In the genomic region with DNA sequence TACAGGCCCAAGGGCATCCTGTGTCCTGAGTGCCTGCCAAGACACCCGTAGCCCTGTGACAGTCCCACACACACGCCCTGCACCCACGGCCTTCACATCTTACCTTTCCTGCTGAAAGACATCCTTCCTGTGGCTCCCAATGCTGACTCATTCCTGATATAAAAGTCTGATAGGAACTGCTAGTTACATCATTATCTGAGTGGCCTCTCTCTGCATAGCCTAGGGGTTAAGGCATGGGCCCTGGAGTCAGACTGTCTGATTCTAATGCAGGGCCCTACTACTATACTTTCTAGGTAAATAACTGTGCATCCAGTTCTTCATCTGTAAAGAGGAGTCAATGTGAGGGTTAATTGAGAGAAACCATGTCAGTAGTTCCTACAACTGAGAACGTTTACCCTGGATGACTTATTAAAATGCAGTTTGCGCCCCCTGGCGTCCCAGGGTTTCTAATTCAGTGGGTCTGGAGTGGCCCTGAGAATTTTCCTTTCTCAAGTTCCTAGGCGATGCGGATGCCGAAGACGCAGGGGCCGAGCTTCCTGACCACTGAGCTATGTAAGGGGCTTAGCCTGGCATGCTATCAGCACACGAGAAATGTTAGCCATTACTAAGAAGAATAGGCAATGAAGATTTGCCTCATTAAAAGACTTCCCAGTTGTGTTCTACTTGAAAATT, we compare ENCODE assay signal across 8 cellular contexts. TPM values are rescaled to one million over a fixed set of nuclear protein-coding genes. Genes with fewer than 3 reads are reported as not detected.
DNase-seq lines count a peak whose midpoint lies in the region; ATAC-seq and TF ChIP-seq lines count a peak whose summit lies in the region.

No MANE protein-coding gene starts in this region.

- no peak overlapping the region for H3K4me2 ChIP-seq in neural progenitor cell

- no peak for TF ChIP-seq POLR2A in stomach (IDR thresholded peaks at IDR 0.05)

- no peak overlapping the region for H3K4me3 ChIP-seq in CD8-positive, alpha-beta T cell (ENCODE audit: low read depth, low read length)
- no peak overlapping the region for H3K4me3 ChIP-seq in Jurkat, Clone E6-1 (ENCODE audit: low read length)
- H3K4me3 ChIP-seq in Panc1 (ENCODE audit: low read depth in 2 of 2, low read length in 2 of 2) (no peak overlapping the region), fibroblast of pulmonary artery (replicated peaks; ENCODE audit: low read depth, low read length) (no peak overlapping the region), neural progenitor cell (no peak overlapping the region), stomach (no peak overlapping the region)

- no peaks in the 10 kb centered on the region for H3K36me3 Mint-ChIP-seq in CD8-positive, alpha-beta T cell
- no peaks in the 10 kb centered on the region for H3K36me3 Mint-ChIP-seq in activated T-cell treated with anti-CD3 and anti-CD28 coated beads, Interleukin-2, amount 50 U/mL, for 24 hours (ENCODE audit: low read depth)
- no peaks in the 10 kb centered on the region for H3K36me3 Mint-ChIP-seq in neural progenitor cell

- CTCF ChIA-PET in CD8-positive, alpha-beta T cell (lab: Charles Lee) = interaction anchor here (0.7 to 8.0 kb wide), 14 partner anchors 10 to 143 kb away, joined by 3 to 125 read pairs (median 3); no protein-coding TSS in a partner anchor
- CTCF ChIA-PET in Panc1 (lab: Charles Lee) = interaction anchor here (0.5 to 2.0 kb wide), 3 partner anchors 55 to 176 kb away, joined by 3 to 10 read pairs (median 8); no protein-coding TSS in a partner anchor

- no TSS peak for BruUV-seq in Panc1 (replicated peaks; lab: Mats Ljungman, UMichigan)

- peaks cover 9% of the 10 kb centered on the region for H3K4me1 Mint-ChIP-seq in CD8-positive, alpha-beta T cell (ENCODE audit: low read depth)
- peaks cover 23% of the 10 kb centered on the region for H3K4me1 Mint-ChIP-seq in activated T-cell treated with anti-CD3 and anti-CD28 coated beads, Interleukin-2, amount 50 U/mL, for 24 hours (ENCODE audit: low read depth)
- peaks cover 32% of the 10 kb centered on the region for H3K4me1 Mint-ChIP-seq in neural progenitor cell

- POLR2A ChIA-PET in CD8-positive, alpha-beta T cell (lab: Charles Lee) = no interaction called here
- POLR2A ChIA-PET in Panc1 (lab: Charles Lee) = interaction anchor here (0.7 kb wide), 1 partner anchor 9 kb away, joined by 3 read pairs; no protein-coding TSS in a partner anchor

- peak; percentile 66 for TF ChIP-seq CTCF in CD8-positive, alpha-beta T cell (IDR thresholded peaks at IDR 0.05)
- TF ChIP-seq CTCF in GM20000 (IDR thresholded peaks at IDR 0.05; ENCODE audit: extremely low read depth, missing control alignments) (peak; percentile 59), Panc1 (IDR thresholded peaks at IDR 0.05) (peak; percentile 88), fibroblast of pulmonary artery (IDR thresholded peaks at IDR 0.05; ENCODE audit: low read length, missing control alignments) (peak; percentile 76), neural progenitor cell (IDR thresholded peaks at IDR 0.05) (peak; percentile 93), stomach (IDR thresholded peaks at IDR 0.05) (peak in 4 of 7 experiments; percentile 47 to 63 (median 58))

- no peaks in the 10 kb centered on the region for H3K9me3 ChIP-seq in CD8-positive, alpha-beta T cell (ENCODE audit: low read length)
- H3K9me3 ChIP-seq in Panc1 (ENCODE audit: control insufficient read depth, insufficient read depth, low read depth, low read length) = no peaks in the 10 kb centered on the region
- no peaks in the 10 kb centered on the region for H3K9me3 ChIP-seq in neural progenitor cell (ENCODE audit: low read depth)
- H3K9me3 ChIP-seq in stomach = no peaks in the 10 kb centered on the region

- H3K4me3 Mint-ChIP-seq in CD8-positive, alpha-beta T cell = no peak overlapping the region
- no peak overlapping the region for H3K4me3 Mint-ChIP-seq in activated T-cell treated with anti-CD3 and anti-CD28 coated beads, Interleukin-2, amount 50 U/mL, for 24 hours
- no peak overlapping the region for H3K4me3 Mint-ChIP-seq in neural progenitor cell

- intact Hi-C loops in CD8-positive, alpha-beta T cell (cut with DNase I, micrococcal nuclease) = loop anchor here (1.0 kb wide), 1 partner anchor 121 kb away; no protein-coding TSS in a partner anchor
- intact Hi-C loops in Panc1 (cut with micrococcal nuclease; ENCODE audit: unreplicated experiment) = loop anchor here (1.0 kb wide), 1 partner anchor 121 kb away; no protein-coding TSS in a partner anchor
- intact Hi-C loops in stomach (cut with DNase I; ENCODE audit: low total_unique reads) = loop anchor here (5.0 kb wide), 1 partner anchor 123 kb away; no protein-coding TSS in a partner anchor

- no peak overlapping the region for H3K27ac ChIP-seq in CD8-positive, alpha-beta T cell (ENCODE audit: low read depth, low read length)
- H3K27ac ChIP-seq in Panc1 (ENCODE audit: low read length) (no peak overlapping the region), neural progenitor cell (no peak overlapping the region), stomach (no peak overlapping the region)

- no peak overlapping the region for H3K27ac Mint-ChIP-seq in CD8-positive, alpha-beta T cell
- no peak overlapping the region for H3K27ac Mint-ChIP-seq in activated T-cell treated with anti-CD3 and anti-CD28 coated beads, Interleukin-2, amount 50 U/mL, for 24 hours
- H3K27ac Mint-ChIP-seq in neural progenitor cell = no peak overlapping the region

- H3K79me2 ChIP-seq in neural progenitor cell (ENCODE audit: low read depth) = no peaks in the 10 kb centered on the region

- peak; percentile 23 to 66 (median 46) for DNase-seq in CD8-positive, alpha-beta T cell
- DNase-seq in GM20000 (ENCODE audit: low spot score) = peak; percentile 67
- DNase-seq in Jurkat, Clone E6-1 (ENCODE audit: low read depth, low spot score) = peak; percentile 66
- peak; percentile 50 for DNase-seq in Panc1 (ENCODE audit: low read depth, low spot score)
- DNase-seq in activated T-cell treated with anti-CD3 and anti-CD28 coated beads, Interleukin-2, amount 50 U/mL, for 24 hours = peak; percentile 73
- DNase-seq in fibroblast of pulmonary artery (ENCODE audit: low read depth) = peak; percentile 86
- peak; percentile 95 for DNase-seq in neural progenitor cell (ENCODE audit: low spot score)
- peak; percentile 85 for DNase-seq in stomach

- peak overlapping the region; percentile 37 for H2AFZ ChIP-seq in neural progenitor cell (replicated peaks)

- no peaks in the 10 kb centered on the region for H3K27me3 ChIP-seq in CD8-positive, alpha-beta T cell (ENCODE audit: insufficient read depth, low read length)
- no peaks in the 10 kb centered on the region; the same call in 1 of the 2 replicates for H3K27me3 ChIP-seq in Panc1 (ENCODE audit: control insufficient read depth, insufficient read depth, low read length)
- H3K27me3 ChIP-seq in neural progenitor cell = peaks cover 15% of the 10 kb centered on the region
- H3K27me3 ChIP-seq in stomach = peaks cover 0 to 17% (median 0%) of the 10 kb centered on the region in 3 donors

- no peaks in the 10 kb centered on the region for H3K4me1 ChIP-seq in CD8-positive, alpha-beta T cell (ENCODE audit: insufficient read depth, low read length)
- H3K4me1 ChIP-seq in Panc1 (ENCODE audit: control insufficient read depth, insufficient read depth, low read length) = peaks cover 4% of the 10 kb centered on the region
- H3K4me1 ChIP-seq in neural progenitor cell = peaks cover 4% of the 10 kb centered on the region
- H3K4me1 ChIP-seq in stomach = peaks cover 0 to 26% (median 4%) of the 10 kb centered on the region in 4 donors

- TF ChIP-seq EP300 in stomach (IDR thresholded peaks at IDR 0.05) = no peak

- no peaks in the 10 kb centered on the region for H3F3A ChIP-seq in neural progenitor cell (ENCODE audit: low read depth)

- H4K20me1 ChIP-seq in neural progenitor cell (ENCODE audit: low read depth) = no peaks in the 10 kb centered on the region

- no peak for ATAC-seq in CD8-positive, alpha-beta T cell
- peak; percentile 86 for ATAC-seq in Panc1

- in situ Hi-C loops in Panc1 (cut with HindIII; ENCODE audit: low pct_unique_long_range_greater_than_20kb, low sequenced_read_pairs) = no loop called here

- peaks cover 7% of the 10 kb centered on the region for H3K27me3 Mint-ChIP-seq in CD8-positive, alpha-beta T cell (ENCODE audit: low read depth)
- peaks cover 24% of the 10 kb centered on the region for H3K27me3 Mint-ChIP-seq in activated T-cell treated with anti-CD3 and anti-CD28 coated beads, Interleukin-2, amount 50 U/mL, for 24 hours
- H3K27me3 Mint-ChIP-seq in neural progenitor cell (ENCODE audit: insufficient read depth, low read depth) = no peaks in the 10 kb centered on the region

- 12 to 19% (median 13%) methylated on average over 12 of the region's 12 CpGs for WGBS in stomach, 5 donors

- H3K9me3 Mint-ChIP-seq in CD8-positive, alpha-beta T cell = no peaks in the 10 kb centered on the region
- no peaks in the 10 kb centered on the region for H3K9me3 Mint-ChIP-seq in activated T-cell treated with anti-CD3 and anti-CD28 coated beads, Interleukin-2, amount 50 U/mL, for 24 hours
- no peaks in the 10 kb centered on the region for H3K9me3 Mint-ChIP-seq in neural progenitor cell

- no peak overlapping the region for H3K9ac ChIP-seq in neural progenitor cell

- H3K36me3 ChIP-seq in CD8-positive, alpha-beta T cell (ENCODE audit: insufficient read depth, low read length) = no peaks in the 10 kb centered on the region
- no peaks in the 10 kb centered on the region for H3K36me3 ChIP-seq in Panc1 (ENCODE audit: control insufficient read depth, insufficient read depth, low read length)
- H3K36me3 ChIP-seq in neural progenitor cell = no peaks in the 10 kb centered on the region
- H3K36me3 ChIP-seq in stomach = no peaks in the 10 kb centered on the region

RNA-seq across cellular contexts. Expression of a gene that starts 6.0 kb away (rescaled TPM):
- not detected for total RNA-seq in CD8-positive, alpha-beta T cell
- not detected for polyA plus RNA-seq in Jurkat, Clone E6-1 (2012; ENCODE audit: insufficient read depth, insufficient read length)
- total RNA-seq in Panc1 (2021; ENCODE audit: unreplicated experiment) = not detected
- polyA plus RNA-seq in Panc1 (2012; ENCODE audit: insufficient read length) = 0.17 TPM
- total RNA-seq in neural progenitor cell (ENCODE audit: low replicate concordance) = not detected in 2 replicates
- not detected for total RNA-seq in stomach
- not detected for polyA plus RNA-seq in stomach
